In genomic region chr2:562391-563364, GRCh38 we compare ENCODE assay signal across 17 cellular contexts.
DNase-seq lines count a peak whose midpoint lies in the region; ATAC-seq and TF ChIP-seq lines count a peak whose summit lies in the region.
"Had no signal": no experiment of that assay in that cellular context is flagged by ENCODE, and none has a peak within 500 bp of the region (broad histone marks: within the 10 kb centered on the region; RNA-seq: fewer than 3 reads in every experiment).

No MANE protein-coding gene starts in this region.

- TF ChIP-seq CTCF in glutamatergic neuron (IDR thresholded peaks at IDR 0.05; ENCODE audit: partially characterized antibody, unreplicated experiment) = no peak

- H3K36me3 Mint-ChIP-seq in stimulated activated memory B cell treated with anti-CD40 and anti-IgM and Interleukin-4, amounts not matched to agents 10 μg/mL and 1 μg/mL and 100 μg/mL, for 72 hours = no peaks in the 10 kb centered on the region
- H3K36me3 Mint-ChIP-seq in glutamatergic neuron (ENCODE audit: unreplicated experiment) = peaks cover 4% of the 10 kb centered on the region
- H3K36me3 Mint-ChIP-seq in T-helper 17 cell (ENCODE audit: low read depth) = peaks cover 8% of the 10 kb centered on the region
- H3K36me3 Mint-ChIP-seq: CD14-positive monocyte; CD4-positive, alpha-beta memory T cell had no signal

- peaks cover 57% of the 10 kb centered on the region for H3K27me3 Mint-ChIP-seq in stimulated activated naive CD8-positive, alpha-beta T cell treated with anti-CD3 and anti-CD28 coated beads, Interleukin-15, amount 100 ng/mL, for 72 hours
- H3K27me3 Mint-ChIP-seq in stimulated activated memory B cell treated with anti-CD40 and anti-IgM and Interleukin-4, amounts not matched to agents 10 μg/mL and 1 μg/mL and 100 μg/mL, for 72 hours = peaks cover 91% of the 10 kb centered on the region
- H3K27me3 Mint-ChIP-seq in glutamatergic neuron (ENCODE audit: unreplicated experiment) (peaks cover 3% of the 10 kb centered on the region), T-helper 17 cell (peaks cover 75% of the 10 kb centered on the region)

- DNase-seq in stimulated activated naive CD8-positive, alpha-beta T cell treated with anti-CD3 and anti-CD28 coated beads, Interleukin-15, amount 100 ng/mL, for 72 hours = no peak
- no peak for DNase-seq in stimulated activated naive CD8-positive, alpha-beta T cell treated with anti-CD3 and anti-CD28 coated beads, Interleukin-15, Interleukin-2, amounts not matched to agents 100 U/mL and 50 U/mL, for 24 hours
- DNase-seq in mesenteric fat pad (ENCODE audit: low spot score) (peak; percentile 83), glutamatergic neuron (no peak), T-helper 17 cell (no peak), ecto neural progenitor cell (ENCODE audit: low spot score) (no peak)
- DNase-seq: 8988T; CD4-positive, alpha-beta memory T cell; DMS153; DMS79; GF-D8; GM23248; IMR-90 had no signal

- no peaks in the 10 kb centered on the region for H3K4me1 Mint-ChIP-seq in stimulated activated naive CD8-positive, alpha-beta T cell treated with anti-CD3 and anti-CD28 coated beads, Interleukin-15, amount 100 ng/mL, for 72 hours
- H3K4me1 Mint-ChIP-seq in stimulated activated memory B cell treated with anti-CD40 and anti-IgM and Interleukin-4, amounts not matched to agents 10 μg/mL and 1 μg/mL and 100 μg/mL, for 72 hours = no peaks in the 10 kb centered on the region
- H3K4me1 Mint-ChIP-seq in glutamatergic neuron (ENCODE audit: low read depth, unreplicated experiment) (no peaks in the 10 kb centered on the region), T-helper 17 cell (peaks cover 4% of the 10 kb centered on the region)
- H3K4me1 Mint-ChIP-seq: CD14-positive monocyte had no signal

- H3K4me3 Mint-ChIP-seq in stimulated activated naive CD8-positive, alpha-beta T cell treated with anti-CD3 and anti-CD28 coated beads, Interleukin-15, amount 100 ng/mL, for 72 hours = no peak overlapping the region
- H3K4me3 Mint-ChIP-seq in stimulated activated memory B cell treated with anti-CD40 and anti-IgM and Interleukin-4, amounts not matched to agents 10 μg/mL and 1 μg/mL and 100 μg/mL, for 72 hours = no peak overlapping the region
- no peak overlapping the region for H3K4me3 Mint-ChIP-seq in glutamatergic neuron (ENCODE audit: unreplicated experiment)
- H3K4me3 Mint-ChIP-seq in T-helper 17 cell = no peak overlapping the region
- H3K4me3 Mint-ChIP-seq: CD14-positive monocyte; CD4-positive, alpha-beta memory T cell had no signal

- H3K9me3 ChIP-seq in T-helper 17 cell (ENCODE audit: control insufficient read depth, low read length, poor library complexity, severe bottlenecking) = no peaks in the 10 kb centered on the region
- H3K9me3 ChIP-seq: BLaER1, HAP-1 had no signal

- no peaks in the 10 kb centered on the region for H3K9me3 Mint-ChIP-seq in stimulated activated naive CD8-positive, alpha-beta T cell treated with anti-CD3 and anti-CD28 coated beads, Interleukin-15, amount 100 ng/mL, for 72 hours
- H3K9me3 Mint-ChIP-seq in stimulated activated memory B cell treated with anti-CD40 and anti-IgM and Interleukin-4, amounts not matched to agents 10 μg/mL and 1 μg/mL and 100 μg/mL, for 72 hours = no peaks in the 10 kb centered on the region
- no peaks in the 10 kb centered on the region for H3K9me3 Mint-ChIP-seq in glutamatergic neuron (ENCODE audit: unreplicated experiment)
- H3K9me3 Mint-ChIP-seq: CD14-positive monocyte had no signal

- H3K27ac Mint-ChIP-seq in stimulated activated naive CD8-positive, alpha-beta T cell treated with anti-CD3 and anti-CD28 coated beads, Interleukin-15, amount 100 ng/mL, for 72 hours = no peak overlapping the region
- H3K27ac Mint-ChIP-seq in stimulated activated memory B cell treated with anti-CD40 and anti-IgM and Interleukin-4, amounts not matched to agents 10 μg/mL and 1 μg/mL and 100 μg/mL, for 72 hours = no peak overlapping the region
- H3K27ac Mint-ChIP-seq in glutamatergic neuron (ENCODE audit: unreplicated experiment) (no peak overlapping the region), T-helper 17 cell (no peak overlapping the region)
- H3K27ac Mint-ChIP-seq: CD14-positive monocyte; CD4-positive, alpha-beta memory T cell had no signal

- peak; percentile 66 for ATAC-seq in stimulated activated naive CD8-positive, alpha-beta T cell treated with anti-CD3 and anti-CD28 coated beads, Interleukin-15, amount 100 ng/mL, for 72 hours
- no peak for ATAC-seq in stimulated activated naive CD8-positive, alpha-beta T cell treated with anti-CD3 and anti-CD28 coated beads, Interleukin-15, Interleukin-2, amounts not matched to agents 100 U/mL and 50 U/mL, for 24 hours
- peak; percentile 45 for ATAC-seq in stimulated activated memory B cell treated with anti-CD40 and anti-IgM and Interleukin-4, amounts not matched to agents 10 μg/mL and 1 μg/mL and 100 μg/mL, for 72 hours
- ATAC-seq in T-helper 17 cell = no peak

Comparison
In these comparisons a context has a peak if more than half of its experiments do, and no peak if none do; other contexts are left out.
1. ATAC-seq: peak in stimulated activated naive CD8-positive, alpha-beta T cell treated with anti-CD3 and anti-CD28 coated beads, Interleukin-15, amount 100 ng/mL, for 72 hours (single experiment) and stimulated activated memory B cell treated with anti-CD40 and anti-IgM and Interleukin-4, amounts not matched to agents 10 μg/mL and 1 μg/mL and 100 μg/mL, for 72 hours (single experiment); none in stimulated activated naive CD8-positive, alpha-beta T cell treated with anti-CD3 and anti-CD28 coated beads, Interleukin-15, Interleukin-2, amounts not matched to agents 100 U/mL and 50 U/mL, for 24 hours (single experiment) and T-helper 17 cell (single experiment).